ENCODE assay signal across 1 cellular context in genomic region chr19:38990949-38991697, GRCh38.
TF ChIP-seq lines count a peak whose summit lies in the region.

No MANE protein-coding gene starts in this region.

TF ChIP-seq in SK-N-SH treated with all-trans-retinoic acid at 6 μM for 48 hours, 23 proteins besides CTCF, POLR2A, EP300 and RAD21 (continued from another document):
- TF ChIP-seq ZFP30 (CRISPR knock-in tag; IDR thresholded peaks at IDR 0.05), result no peak
- no peak for TF ChIP-seq ZNF70 (CRISPR knock-in tag; IDR thresholded peaks at IDR 0.05)
- no peak for TF ChIP-seq ZNF565 (CRISPR knock-in tag; conservative IDR thresholded peaks at IDR 0.05; ENCODE audit: low read depth)
